In the genomic region with DNA sequence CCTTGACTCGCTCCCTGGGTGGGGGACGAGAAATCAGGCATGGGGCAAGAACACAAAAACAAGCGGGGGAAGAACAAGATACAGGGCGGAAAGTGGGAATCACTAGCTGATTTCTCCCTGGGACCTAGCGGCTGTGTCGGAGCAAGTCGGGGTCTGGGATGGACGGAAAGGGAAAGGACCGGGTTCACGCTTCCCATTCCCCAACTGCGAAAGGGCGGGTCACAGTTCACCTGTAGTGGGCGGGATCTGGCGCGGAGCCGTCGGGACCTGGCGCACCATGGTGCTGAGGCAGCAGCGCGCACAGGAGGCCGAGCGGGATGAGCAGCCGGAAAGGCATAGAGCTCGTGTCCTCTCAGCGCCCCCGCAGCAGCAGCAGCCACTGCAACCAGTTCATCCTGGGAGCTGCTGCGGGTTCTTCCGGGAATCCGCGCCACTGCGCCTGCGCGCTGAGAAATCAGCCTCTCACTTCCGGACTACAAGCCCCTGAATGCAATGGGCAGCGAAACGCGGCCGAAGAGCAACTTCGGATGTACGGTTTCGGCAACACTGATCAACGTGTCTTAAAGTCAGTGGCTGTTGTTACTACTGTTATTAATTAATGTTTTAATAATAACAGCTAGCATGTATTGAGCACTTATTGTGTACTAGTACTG, we compare ENCODE assay signal across 8 cellular contexts. TPM values are rescaled to one million over a fixed set of nuclear protein-coding genes. Genes with fewer than 3 reads are reported as not detected.
DNase-seq lines count a peak whose midpoint lies in the region; ATAC-seq, FAIRE-seq and TF ChIP-seq lines count a peak whose summit lies in the region.

A gene with protein sequence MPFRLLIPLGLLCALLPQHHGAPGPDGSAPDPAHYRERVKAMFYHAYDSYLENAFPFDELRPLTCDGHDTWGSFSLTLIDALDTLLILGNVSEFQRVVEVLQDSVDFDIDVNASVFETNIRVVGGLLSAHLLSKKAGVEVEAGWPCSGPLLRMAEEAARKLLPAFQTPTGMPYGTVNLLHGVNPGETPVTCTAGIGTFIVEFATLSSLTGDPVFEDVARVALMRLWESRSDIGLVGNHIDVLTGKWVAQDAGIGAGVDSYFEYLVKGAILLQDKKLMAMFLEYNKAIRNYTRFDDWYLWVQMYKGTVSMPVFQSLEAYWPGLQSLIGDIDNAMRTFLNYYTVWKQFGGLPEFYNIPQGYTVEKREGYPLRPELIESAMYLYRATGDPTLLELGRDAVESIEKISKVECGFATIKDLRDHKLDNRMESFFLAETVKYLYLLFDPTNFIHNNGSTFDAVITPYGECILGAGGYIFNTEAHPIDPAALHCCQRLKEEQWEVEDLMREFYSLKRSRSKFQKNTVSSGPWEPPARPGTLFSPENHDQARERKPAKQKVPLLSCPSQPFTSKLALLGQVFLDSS (minus strand): TSS at position 415 of the 653 bp plus-strand sequence. CDS start 78 bp downstream, at position 337.

- TF ChIP-seq CTCF in astrocyte (IDR thresholded peaks at IDR 0.05; ENCODE audit: insufficient read depth, low read depth, low read length), result no peak
- no peak for TF ChIP-seq CTCF in vagina (IDR thresholded peaks at IDR 0.05)

- intact Hi-C loops in vagina (cut with DNase I), result loop anchor here (5.0 kb wide), 2 partner anchors 60 to 120 kb away; no protein-coding TSS in a partner anchor

- H4K20me1 ChIP-seq in astrocyte (ENCODE audit: insufficient read depth, low read length), result no peaks in the 10 kb centered on the region

- H3K9ac ChIP-seq in astrocyte (ENCODE audit: low read length), result peak within 1 kb of the TSS; percentile 87
- peak within 1 kb of the TSS; percentile 82 for H3K9ac ChIP-seq in rectal smooth muscle tissue (ENCODE audit: low read length)

- peak within 1 kb of the TSS; percentile 88 for H2AFZ ChIP-seq in astrocyte (ENCODE audit: low read depth, low read length)

- H3K27me3 ChIP-seq in astrocyte (ENCODE audit: insufficient read depth, low read length) (no peaks in the 10 kb centered on the region), rectal smooth muscle tissue (ENCODE audit: control insufficient read depth, insufficient read depth, low read length) (no peaks in the 10 kb centered on the region), vagina (no peaks in the 10 kb centered on the region)

- no peaks in the 10 kb centered on the region for H3K27me3 Mint-ChIP-seq in astrocyte (ENCODE audit: low read depth, unreplicated experiment)

- peak; percentile 91 for TF ChIP-seq POLR2A in GM18505 (IDR thresholded peaks at IDR 0.05; ENCODE audit: borderline replicate concordance, extremely low read depth, insufficient read depth, insufficient read length)
- TF ChIP-seq POLR2A in vagina (IDR thresholded peaks at IDR 0.05), result peak in 1 of 2 donors; percentile 6

- peak within 1 kb of the TSS; percentile 100 for H3K4me2 ChIP-seq in astrocyte (ENCODE audit: low read length)

- H3K4me3 ChIP-seq in astrocyte (ENCODE audit: insufficient read depth, low read depth, low read length) (peak within 1 kb of the TSS; percentile 86), rectal smooth muscle tissue (ENCODE audit: low read length) (peak within 1 kb of the TSS; percentile 96), vagina (peak within 1 kb of the TSS; percentile 85 to 91)

- no peaks in the 10 kb centered on the region for H3K79me2 ChIP-seq in astrocyte (ENCODE audit: insufficient read depth, low read length)

- H3K27ac ChIP-seq in astrocyte (ENCODE audit: low read depth, low read length) (peak within 1 kb of the TSS; percentile 80), rectal smooth muscle tissue (ENCODE audit: low read depth, low read length) (peak within 1 kb of the TSS; percentile 84), vagina (peak within 1 kb of the TSS; percentile 82)

- H3K4me3 Mint-ChIP-seq in astrocyte (ENCODE audit: unreplicated experiment), result peak within 1 kb of the TSS; percentile 99

- ATAC-seq in GM18505 (IDR thresholded peaks at IDR 0.05; ENCODE audit: unreplicated experiment) (peak; percentile 74), HG02981 (IDR thresholded peaks at IDR 0.05; ENCODE audit: unreplicated experiment) (peak; percentile 62)

- no peaks in the 10 kb centered on the region for H3K36me3 ChIP-seq in astrocyte (ENCODE audit: insufficient read depth, low read length)
- H3K36me3 ChIP-seq in rectal smooth muscle tissue (ENCODE audit: control insufficient read depth, insufficient read depth, low read length), result peaks cover 4% of the 10 kb centered on the region
- H3K36me3 ChIP-seq in vagina, result peaks cover 0 to 7% of the 10 kb centered on the region in 2 donors

- H3K9me3 Mint-ChIP-seq in astrocyte (ENCODE audit: unreplicated experiment), result no peaks in the 10 kb centered on the region

- peaks cover 14% of the 10 kb centered on the region for H3K4me1 ChIP-seq in astrocyte (ENCODE audit: insufficient read depth, low read length)
- peaks cover 9% of the 10 kb centered on the region for H3K4me1 ChIP-seq in rectal smooth muscle tissue (ENCODE audit: control insufficient read depth, insufficient read depth, low read length)
- peaks cover 26% of the 10 kb centered on the region for H3K4me1 ChIP-seq in vagina

- H3K9me3 ChIP-seq in astrocyte (ENCODE audit: insufficient read depth, low read depth, low read length) (no peaks in the 10 kb centered on the region), vagina (no peaks in the 10 kb centered on the region)

- H3K27ac Mint-ChIP-seq in astrocyte (ENCODE audit: unreplicated experiment), result peak within 1 kb of the TSS; percentile 100

- peaks cover 7% of the 10 kb centered on the region for H3K4me1 Mint-ChIP-seq in astrocyte (ENCODE audit: low read depth, unreplicated experiment)

- DNase-seq in NCI-H2081 (lab: John Stamatoyannopoulos, UW) (peak; percentile 88 to 93), T-helper 9 cell (peak; percentile 88), astrocyte (ENCODE audit: low read depth) (peak; percentile 91), hepatic stellate cell (ENCODE audit: low spot score) (peak; percentile 97), vagina (ENCODE audit: extremely low spot score in 2 of 2) (peak in 1 of 2 donors; percentile 93)

- peaks cover 2% of the 10 kb centered on the region for H3K36me3 Mint-ChIP-seq in astrocyte (ENCODE audit: low read depth, unreplicated experiment)

- no peak for FAIRE-seq in astrocyte (lab: Jason Lieb, UNC)

RNA-seq across cellular contexts. Expression of the gene that starts here (rescaled TPM):
- total RNA-seq in astrocyte, result 32.5 and 33.4 TPM in 2 replicates
- total RNA-seq in vagina, result 12.8 TPM
